ENCODE assay signal across 3 cellular contexts in genomic region chr12:11681695-11682094, GRCh38.
TF ChIP-seq lines count a peak whose summit lies in the region.

No MANE protein-coding gene starts in this region.

TF ChIP-seq in HEK293, 187 proteins besides CTCF, POLR2A, EP300 and RAD21:
- TF ChIP-seq ZNF146 (tag by site-specific recombination; IDR thresholded peaks at IDR 0.05) (peak; percentile 92), ZNF580 (tag by site-specific recombination; IDR thresholded peaks at IDR 0.05) (peak; percentile 58; the same call in 1 of the 2 replicates)
TF ChIP-seq in HEK293: peak in this region for 2; not testable (repeated sequence) for 185.

TF ChIP-seq in GM12878, 131 proteins besides CTCF, POLR2A, EP300 and RAD21:
- 0 out of 2 replicates have a peak, but pooled peaks have one; percentile 14 for TF ChIP-seq ZNF217 (IDR thresholded peaks at IDR 0.05)

TF ChIP-seq in K562, 482 proteins besides CTCF, POLR2A, EP300 and RAD21:
- TF ChIP-seq KDM1A (IDR thresholded peaks at IDR 0.05) (0 out of 4 replicates have a peak, but pooled peaks of 1 of the 2 experiments have one; percentile 13), ZNF146 (CRISPR knock-in tag; IDR thresholded peaks at IDR 0.05; ENCODE audit: unreplicated experiment) (peak; percentile 87)
TF ChIP-seq in K562: peak in this region for 2; not testable (repeated sequence) for 480.
